In genomic region chr4:8687083-8687482, GRCh38 we compare ENCODE assay signal across 1 cellular context.
TF ChIP-seq lines count a peak whose summit lies in the region.

No MANE protein-coding gene starts in this region.

TF ChIP-seq in GM12878, 131 proteins besides CTCF, POLR2A, EP300 and RAD21 (continued from another document):
- TF ChIP-seq ZSCAN29 (IDR thresholded peaks at IDR 0.05) (no peak), ZBTB4 (CRISPR knock-in tag; IDR thresholded peaks at IDR 0.05) (no peak), CBX5 (IDR thresholded peaks at IDR 0.05; ENCODE audit: low read depth) (no peak), FOS (IDR thresholded peaks at IDR 0.05; ENCODE audit: borderline replicate concordance, extremely low read depth, insufficient read length) (no peak), ATF3 (IDR thresholded peaks at IDR 0.05; ENCODE audit: borderline replicate concordance, extremely low read depth, low read depth, low read length) (no peak), TCF3 (IDR thresholded peaks at IDR 0.05; ENCODE audit: borderline replicate concordance, insufficient read depth, low read depth, low read length) (no peak), PKNOX1 (IDR thresholded peaks at IDR 0.05) (no peak)
